ENCODE assay signal across 1 cellular context in the genomic region with DNA sequence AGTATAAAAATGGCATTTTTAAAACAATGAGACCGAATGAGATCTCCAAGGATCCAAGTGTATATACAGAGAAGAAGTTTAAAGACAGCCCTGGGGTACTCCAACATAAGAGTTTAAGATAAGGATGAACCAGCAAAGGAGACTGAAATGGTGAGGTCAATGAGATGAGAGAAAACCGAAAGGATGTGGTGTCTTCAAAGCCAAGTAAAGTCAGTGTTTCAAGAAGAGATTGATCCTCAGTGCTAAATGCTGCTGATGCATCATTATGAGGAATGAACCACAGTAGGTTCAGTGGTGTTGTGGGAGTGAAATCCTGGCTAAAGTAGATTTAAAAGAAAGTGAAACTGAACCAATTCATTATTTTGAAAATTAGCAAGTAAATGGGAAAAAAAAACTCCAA.
TF ChIP-seq lines count a peak whose summit lies in the region.

No MANE protein-coding gene starts in this region.

TF ChIP-seq in HepG2, 621 proteins besides CTCF, POLR2A, EP300 and RAD21 (continued from another document):
- TF ChIP-seq KAT7 (CRISPR knock-in tag; IDR thresholded peaks at IDR 0.05; ENCODE audit: borderline replicate concordance) (no peak), PRMT3 (CRISPR knock-in tag; IDR thresholded peaks at IDR 0.05; ENCODE audit: borderline replicate concordance, low read depth) (no peak), CREM (IDR thresholded peaks at IDR 0.05) (no peak), CREM (CRISPR knock-in tag; IDR thresholded peaks at IDR 0.05) (no peak), TP53 (CRISPR knock-in tag; conservative IDR thresholded peaks at IDR 0.05) (no peak)
TF ChIP-seq in HepG2: peak in this region for 0.
